In genomic region chr5:143435207-143435657, GRCh38 we compare ENCODE assay signal across 1 cellular context.
A peak's percentile ranks its signal among the peaks of the same experiment; 100 is the strongest.
TF ChIP-seq lines count a peak whose summit lies in the region.

No MANE protein-coding gene starts in this region.

TF ChIP-seq in GM12878, 131 proteins besides CTCF, POLR2A, EP300 and RAD21 (continued from another document and continues in another):
- TF ChIP-seq ZBTB11 (CRISPR knock-in tag; IDR thresholded peaks at IDR 0.05) = no peak
- TF ChIP-seq CBX5 (IDR thresholded peaks at IDR 0.05; ENCODE audit: low read depth) = peak; percentile 90
- no peak for TF ChIP-seq YBX1 (IDR thresholded peaks at IDR 0.05)
- no peak for TF ChIP-seq HCFC1 (IDR thresholded peaks at IDR 0.05; ENCODE audit: low read length)
- TF ChIP-seq MEF2A (IDR thresholded peaks at IDR 0.05; ENCODE audit: insufficient read depth, low read depth, low read length) = peak; percentile 73; the same call in 1 of the 2 replicates
- TF ChIP-seq CREM (IDR thresholded peaks at IDR 0.05; ENCODE audit: low read depth) = peak; percentile 89
- peak in 1 of 2 experiments; percentile 99; a peak in 2 of 4 replicates for TF ChIP-seq ETV6 (conservative IDR thresholded peaks at IDR 0.05 in 1 of 2, IDR thresholded peaks at IDR 0.05 in 1 of 2; ENCODE audit: borderline replicate concordance in 1 of 2, low read depth in 1 of 2)
- no peak for TF ChIP-seq POLR2AphosphoS5 (IDR thresholded peaks at IDR 0.05; ENCODE audit: low read length)
- no peak for TF ChIP-seq ASH2L (IDR thresholded peaks at IDR 0.05; ENCODE audit: borderline replicate concordance, low read depth)
- peak; percentile 88 for TF ChIP-seq DPF2 (IDR thresholded peaks at IDR 0.05)
- peak; percentile 38; the same call in 1 of the 2 replicates for TF ChIP-seq ZBTB40 (IDR thresholded peaks at IDR 0.05; ENCODE audit: borderline replicate concordance)
- TF ChIP-seq, protein P1, sequence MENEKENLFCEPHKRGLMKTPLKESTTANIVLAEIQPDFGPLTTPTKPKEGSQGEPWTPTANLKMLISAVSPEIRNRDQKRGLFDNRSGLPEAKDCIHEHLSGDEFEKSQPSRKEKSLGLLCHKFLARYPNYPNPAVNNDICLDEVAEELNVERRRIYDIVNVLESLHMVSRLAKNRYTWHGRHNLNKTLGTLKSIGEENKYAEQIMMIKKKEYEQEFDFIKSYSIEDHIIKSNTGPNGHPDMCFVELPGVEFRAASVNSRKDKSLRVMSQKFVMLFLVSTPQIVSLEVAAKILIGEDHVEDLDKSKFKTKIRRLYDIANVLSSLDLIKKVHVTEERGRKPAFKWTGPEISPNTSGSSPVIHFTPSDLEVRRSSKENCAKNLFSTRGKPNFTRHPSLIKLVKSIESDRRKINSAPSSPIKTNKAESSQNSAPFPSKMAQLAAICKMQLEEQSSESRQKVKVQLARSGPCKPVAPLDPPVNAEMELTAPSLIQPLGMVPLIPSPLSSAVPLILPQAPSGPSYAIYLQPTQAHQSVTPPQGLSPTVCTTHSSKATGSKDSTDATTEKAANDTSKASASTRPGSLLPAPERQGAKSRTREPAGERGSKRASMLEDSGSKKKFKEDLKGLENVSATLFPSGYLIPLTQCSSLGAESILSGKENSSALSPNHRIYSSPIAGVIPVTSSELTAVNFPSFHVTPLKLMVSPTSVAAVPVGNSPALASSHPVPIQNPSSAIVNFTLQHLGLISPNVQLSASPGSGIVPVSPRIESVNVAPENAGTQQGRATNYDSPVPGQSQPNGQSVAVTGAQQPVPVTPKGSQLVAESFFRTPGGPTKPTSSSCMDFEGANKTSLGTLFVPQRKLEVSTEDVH (IDR thresholded peaks at IDR 0.05; ENCODE audit: low read depth, partially characterized antibody) = peak; percentile 47
- TF ChIP-seq FOXK2 (IDR thresholded peaks at IDR 0.05) = no peak
- no peak for TF ChIP-seq TCF7 (IDR thresholded peaks at IDR 0.05; ENCODE audit: borderline replicate concordance)
- TF ChIP-seq BMI1 (IDR thresholded peaks at IDR 0.05; ENCODE audit: borderline replicate concordance) = peak; percentile 75; the same call in 1 of the 2 replicates
- TF ChIP-seq NR2F1 (conservative IDR thresholded peaks at IDR 0.05) = peak; percentile 90
- peak; percentile 93 for TF ChIP-seq TAF1 (IDR thresholded peaks at IDR 0.05; ENCODE audit: borderline replicate concordance, low read depth, low read length)
- TF ChIP-seq SUZ12 (IDR thresholded peaks at IDR 0.05; ENCODE audit: unreplicated experiment) = no peak
- TF ChIP-seq ZBTB33 (IDR thresholded peaks at IDR 0.05) = no peak
- peak; percentile 35; the same call in 1 of the 2 replicates for TF ChIP-seq ZNF687 (IDR thresholded peaks at IDR 0.05)
- no peak for TF ChIP-seq KLF5 (IDR thresholded peaks at IDR 0.05; ENCODE audit: partially characterized antibody)
- TF ChIP-seq ZNF24 (IDR thresholded peaks at IDR 0.05) = peak; percentile 66
- 0 out of 2 replicates have a peak, but pooled peaks have one; percentile 67 for TF ChIP-seq STAT3 (IDR thresholded peaks at IDR 0.05; ENCODE audit: low read depth, low read length)
- peak; percentile 95 for TF ChIP-seq EED (IDR thresholded peaks at IDR 0.05; ENCODE audit: low read depth)
- TF ChIP-seq USF1 (IDR thresholded peaks at IDR 0.05; ENCODE audit: borderline replicate concordance, extremely low read length, insufficient read depth, low read depth, low read length) = no peak
- TF ChIP-seq CHD4 (IDR thresholded peaks at IDR 0.05) = no peak
- TF ChIP-seq JUND (IDR thresholded peaks at IDR 0.05; ENCODE audit: low read depth, low read length) = no peak
- TF ChIP-seq SREBF1 (IDR thresholded peaks at IDR 0.05; ENCODE audit: low read length) = no peak
- TF ChIP-seq ZNF622 (IDR thresholded peaks at IDR 0.05) = no peak
- TF ChIP-seq, protein P2, sequence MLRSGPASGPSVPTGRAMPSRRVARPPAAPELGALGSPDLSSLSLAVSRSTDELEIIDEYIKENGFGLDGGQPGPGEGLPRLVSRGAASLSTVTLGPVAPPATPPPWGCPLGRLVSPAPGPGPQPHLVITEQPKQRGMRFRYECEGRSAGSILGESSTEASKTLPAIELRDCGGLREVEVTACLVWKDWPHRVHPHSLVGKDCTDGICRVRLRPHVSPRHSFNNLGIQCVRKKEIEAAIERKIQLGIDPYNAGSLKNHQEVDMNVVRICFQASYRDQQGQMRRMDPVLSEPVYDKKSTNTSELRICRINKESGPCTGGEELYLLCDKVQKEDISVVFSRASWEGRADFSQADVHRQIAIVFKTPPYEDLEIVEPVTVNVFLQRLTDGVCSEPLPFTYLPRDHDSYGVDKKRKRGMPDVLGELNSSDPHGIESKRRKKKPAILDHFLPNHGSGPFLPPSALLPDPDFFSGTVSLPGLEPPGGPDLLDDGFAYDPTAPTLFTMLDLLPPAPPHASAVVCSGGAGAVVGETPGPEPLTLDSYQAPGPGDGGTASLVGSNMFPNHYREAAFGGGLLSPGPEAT (IDR thresholded peaks at IDR 0.05; ENCODE audit: low read depth) = peak; percentile 93; the same call in 1 of the 2 replicates
- no peak for TF ChIP-seq SMARCA5 (IDR thresholded peaks at IDR 0.05)
- TF ChIP-seq, protein P3, sequence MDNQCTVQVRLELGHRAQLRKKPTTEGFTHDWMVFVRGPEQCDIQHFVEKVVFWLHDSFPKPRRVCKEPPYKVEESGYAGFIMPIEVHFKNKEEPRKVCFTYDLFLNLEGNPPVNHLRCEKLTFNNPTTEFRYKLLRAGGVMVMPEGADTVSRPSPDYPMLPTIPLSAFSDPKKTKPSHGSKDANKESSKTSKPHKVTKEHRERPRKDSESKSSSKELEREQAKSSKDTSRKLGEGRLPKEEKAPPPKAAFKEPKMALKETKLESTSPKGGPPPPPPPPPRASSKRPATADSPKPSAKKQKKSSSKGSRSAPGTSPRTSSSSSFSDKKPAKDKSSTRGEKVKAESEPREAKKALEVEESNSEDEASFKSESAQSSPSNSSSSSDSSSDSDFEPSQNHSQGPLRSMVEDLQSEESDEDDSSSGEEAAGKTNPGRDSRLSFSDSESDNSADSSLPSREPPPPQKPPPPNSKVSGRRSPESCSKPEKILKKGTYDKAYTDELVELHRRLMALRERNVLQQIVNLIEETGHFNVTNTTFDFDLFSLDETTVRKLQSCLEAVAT (IDR thresholded peaks at IDR 0.05) = peak; percentile 95; the same call in 1 of the 2 replicates
- peak; percentile 94 for TF ChIP-seq MTA3 (IDR thresholded peaks at IDR 0.05; ENCODE audit: borderline replicate concordance, low read length)
- TF ChIP-seq ZNF384 (IDR thresholded peaks at IDR 0.05; ENCODE audit: borderline replicate concordance, low read depth, low read length) = no peak
- no peak for TF ChIP-seq MYC (IDR thresholded peaks at IDR 0.05; ENCODE audit: insufficient read depth, insufficient read length, insufficient replicate concordance, low read length, severe bottlenecking)
- no peak for TF ChIP-seq RELA (IDR thresholded peaks at IDR 0.05; ENCODE audit: borderline replicate concordance, partially characterized antibody)
